In genomic region chr20:38965264-38965663, GRCh38 we compare ENCODE assay signal across 35 cellular contexts.
"Had no signal": no experiment of that assay in that cellular context is flagged by ENCODE, and none has a peak within 500 bp of the region (broad histone marks: within the 10 kb centered on the region; RNA-seq: fewer than 3 reads in every experiment).

No MANE protein-coding gene starts in this region.

- FAIRE-seq: TTC549 had no signal

- H3K27me3 Mint-ChIP-seq: activated CD4-positive, alpha-beta memory T cell treated with anti-CD3 and anti-CD28 coated beads for 36 hours; activated CD8-positive, alpha-beta memory T cell treated with anti-CD3 and anti-CD28 coated beads, Interleukin-2, amount 10 ng/mL, durations not matched to agents 7 days and 5 days; activated naive CD8-positive, alpha-beta T cell treated with anti-CD3 and anti-CD28 coated beads for 36 hours had no signal

- H3K4me3 Mint-ChIP-seq: activated CD4-positive, alpha-beta memory T cell treated with anti-CD3 and anti-CD28 coated beads for 36 hours; activated CD8-positive, alpha-beta memory T cell treated with anti-CD3 and anti-CD28 coated beads, Interleukin-2, amount 10 ng/mL, durations not matched to agents 7 days and 5 days; activated naive CD4-positive, alpha-beta T cell treated with anti-CD3 and anti-CD28 coated beads for 36 hours; activated naive CD8-positive, alpha-beta T cell treated with anti-CD3 and anti-CD28 coated beads for 36 hours; T-helper 1 cell treated with Interleukin-12 subunit alpha and Interleukin-12 subunit beta and Interleukin-4 antibody, amounts not matched to agents 30 μg/mL and 1 μg/mL, for 36 hours; T-helper 2 cell treated with Interferon-gamma antibody and Interleukin-4, amounts not matched to agents 5 μg/mL and 100 μg/mL, for 36 hours had no signal

- H3K4me3 ChIP-seq: MG63, Peyer's patch, SJSA1 had no signal

- DNase-seq: activated CD4-positive, alpha-beta memory T cell treated with anti-CD3 and anti-CD28 coated beads for 36 hours; activated CD4-positive, alpha-beta T cell treated with anti-CD3 and anti-CD28 coated beads for 4 hours; activated CD4-positive, alpha-beta T cell treated with anti-CD3 and anti-CD28 coated beads, Interleukin-2, amount 50 U/mL, for 1 hour; activated CD8-positive, alpha-beta memory T cell treated with anti-CD3 and anti-CD28 coated beads, Interleukin-2, amount 10 ng/mL, durations not matched to agents 7 days and 5 days; activated CD8-positive, alpha-beta memory T cell treated with anti-CD3 and anti-CD28 coated beads, Interleukin-2, amount 50 U/mL, for 48 hours; activated gamma-delta T cell treated with Interleukin-2 at 50 U/mL for 16 hours; activated naive CD4-positive, alpha-beta T cell treated with anti-CD3 and anti-CD28 coated beads for 36 hours; activated naive CD8-positive, alpha-beta T cell treated with anti-CD3 and anti-CD28 coated beads for 36 hours; amniotic stem cell; aorta; brain microvascular endothelial cell; central memory CD4-positive, alpha-beta T cell; Karpas-422; KBM-7; MG63; NCI-H1048; NCI-H1105 treated with DMSO at 0.1 percent for 48 hours; NCI-H1436; NCI-H1694; NCI-H1930; NCI-H2081 treated with DMSO at 0.1 percent for 48 hours; NCI-H510A; NCI-H526; NCI-H748 treated with DMSO at 0.1 percent for 48 hours; NK-92 treated with Interleukin-12 subunit alpha and Interleukin-12 subunit beta, amount 100 ng/mL, for 24 hours; PC-3; Peyer's patch; RPMI8226; SHP77 treated with DMSO at 0.1 percent for 48 hours; SK-N-SH had no signal

- H3K27ac ChIP-seq: brain microvascular endothelial cell, Peyer's patch, SJSA1 had no signal

- H3K9me3 Mint-ChIP-seq: activated CD4-positive, alpha-beta memory T cell treated with anti-CD3 and anti-CD28 coated beads for 36 hours; activated naive CD4-positive, alpha-beta T cell treated with anti-CD3 and anti-CD28 coated beads for 36 hours; activated naive CD8-positive, alpha-beta T cell treated with anti-CD3 and anti-CD28 coated beads for 36 hours; T-helper 1 cell treated with Interleukin-12 subunit alpha and Interleukin-12 subunit beta and Interleukin-4 antibody, amounts not matched to agents 30 μg/mL and 1 μg/mL, for 36 hours; T-helper 2 cell treated with Interferon-gamma antibody and Interleukin-4, amounts not matched to agents 5 μg/mL and 100 μg/mL, for 36 hours had no signal

- H3K9ac ChIP-seq: SK-N-SH had no signal

- H3K9me3 ChIP-seq: MG63, Peyer's patch, SJSA1, SK-N-SH had no signal

- H3K27me3 ChIP-seq: brain microvascular endothelial cell, MG63, Peyer's patch, SJSA1 had no signal

- H3K36me3 ChIP-seq: brain microvascular endothelial cell, Peyer's patch had no signal

- H3K27ac Mint-ChIP-seq: activated CD4-positive, alpha-beta memory T cell treated with anti-CD3 and anti-CD28 coated beads for 36 hours; activated CD8-positive, alpha-beta memory T cell treated with anti-CD3 and anti-CD28 coated beads, Interleukin-2, amount 10 ng/mL, durations not matched to agents 7 days and 5 days; activated naive CD4-positive, alpha-beta T cell treated with anti-CD3 and anti-CD28 coated beads for 36 hours; activated naive CD8-positive, alpha-beta T cell treated with anti-CD3 and anti-CD28 coated beads for 36 hours; T-helper 1 cell treated with Interleukin-12 subunit alpha and Interleukin-12 subunit beta and Interleukin-4 antibody, amounts not matched to agents 30 μg/mL and 1 μg/mL, for 36 hours; T-helper 2 cell treated with Interferon-gamma antibody and Interleukin-4, amounts not matched to agents 5 μg/mL and 100 μg/mL, for 36 hours had no signal

- H3K4me2 ChIP-seq: SK-N-SH had no signal

- ATAC-seq: activated CD4-positive, CD25-positive, alpha-beta regulatory T cell treated with anti-CD3 and anti-CD28 coated beads, Interleukin-2, amount 50 U/mL, for 24 hours; activated CD8-positive, alpha-beta memory T cell treated with anti-CD3 and anti-CD28 coated beads, Interleukin-2, amount 10 ng/mL, durations not matched to agents 7 days and 5 days; PC-3 had no signal
